In genomic region chr1:66931548-66932124, GRCh38 we compare ENCODE assay signal across 8 cellular contexts. TPM values are rescaled to one million over a fixed set of nuclear protein-coding genes. Genes with fewer than 3 reads are reported as not detected.
DNase-seq lines count a peak whose midpoint lies in the region; ATAC-seq, FAIRE-seq and TF ChIP-seq lines count a peak whose summit lies in the region.

No MANE protein-coding gene starts in this region.

- no peak for TF ChIP-seq POLR2A in stomach (IDR thresholded peaks at IDR 0.05)

- peaks cover 24 to 72% (median 54%) of the 10 kb centered on the region in 4 donors for H3K4me1 ChIP-seq in stomach

- peaks cover 2% of the 10 kb centered on the region for H3K9me3 Mint-ChIP-seq in glutamatergic neuron (ENCODE audit: unreplicated experiment)

- no peak for ATAC-seq in HG03159 (IDR thresholded peaks at IDR 0.05; ENCODE audit: unreplicated experiment)

- H3K27me3 Mint-ChIP-seq in glutamatergic neuron (ENCODE audit: unreplicated experiment), result peaks cover 1% of the 10 kb centered on the region

- H3K4me3 ChIP-seq in stomach, result peak overlapping the region; percentile 71 to 89 (median 86)

- peak overlapping the region; percentile 18 for H3K27ac Mint-ChIP-seq in glutamatergic neuron (ENCODE audit: unreplicated experiment)

- no peak for TF ChIP-seq EP300 in stomach (IDR thresholded peaks at IDR 0.05)

- no peaks in the 10 kb centered on the region for H3K27me3 ChIP-seq in stomach

- TF ChIP-seq CTCF in glutamatergic neuron (IDR thresholded peaks at IDR 0.05; ENCODE audit: partially characterized antibody, unreplicated experiment) (no peak), stomach (IDR thresholded peaks at IDR 0.05) (no peak)

- no peaks in the 10 kb centered on the region for H3K36me3 Mint-ChIP-seq in glutamatergic neuron (ENCODE audit: unreplicated experiment)

- DNase-seq in NCI-H1417 (lab: John Stamatoyannopoulos, UW) (peak; percentile 16 to 41 (median 28)), NCI-H1417 treated with DMSO at 0.1 percent for 48 hours (lab: John Stamatoyannopoulos, UW) (no peak), glutamatergic neuron (no peak), stomach (no peak), posterior cingulate gyrus (no peak), NCI-H226 (no peak)

- H3K27ac ChIP-seq in stomach, result peak overlapping the region in 4 of 5 donors; percentile 98 to 100 (median 98)

- peaks cover 26% of the 10 kb centered on the region for H3K4me1 Mint-ChIP-seq in glutamatergic neuron (ENCODE audit: low read depth, unreplicated experiment)

- H3K36me3 ChIP-seq in stomach, result no peaks in the 10 kb centered on the region

- peak; percentile 29 for FAIRE-seq in TTC549 (lab: Jason Lieb, UNC)

- intact Hi-C loops in stomach (cut with DNase I; ENCODE audit: low total_unique reads), result no loop called here
- intact Hi-C loops in posterior cingulate gyrus (cut with DNase I), result loop anchor here (5.0 to 10.0 kb wide), 2 partner anchors 53 to 121 kb away; partner anchors contain the start of gene SLC35D1

- WGBS in stomach, 5 donors, result 15 to 29% (median 25%) methylated on average over 6 of the region's 6 CpGs

- H3K4me3 Mint-ChIP-seq in glutamatergic neuron (ENCODE audit: unreplicated experiment), result peak overlapping the region; percentile 91

- no peaks in the 10 kb centered on the region for H3K9me3 ChIP-seq in stomach

RNA-seq across cellular contexts. Expression of gene MIER1, which starts 6.8 kb away (rescaled TPM):
- total RNA-seq in glutamatergic neuron (ENCODE audit: unreplicated experiment) (19.0 TPM), stomach (10 to 100 TPM in 4 of 5 donors, 1 to 10 TPM in 1; 6.4 to 57.6 (median 34.1) TPM)
- 10 to 100 TPM; 11.0 to 25.1 (median 12.7) TPM for polyA plus RNA-seq in stomach

RNA-seq across cellular contexts. Expression of gene DNAI4, which starts 7.0 kb away (rescaled TPM):
- total RNA-seq in glutamatergic neuron (ENCODE audit: unreplicated experiment) (0.78 TPM), stomach (1 to 10 TPM in 4 of 5 donors, not detected in 1; 6.2 to 9.5 (median 8.0) TPM)
- 1 to 10 TPM in 2 of 3 donors, under 1 TPM in 1; 0.44 to 2.4 (median 2.1) TPM for polyA plus RNA-seq in stomach

Comparison
In these comparisons a context has a peak if more than half of its experiments do, and no peak if none do; other contexts are left out.
1. DNase-seq: peak in NCI-H1417 (3 of 3); none in NCI-H1417 treated with DMSO at 0.1 percent for 48 hours (single experiment), glutamatergic neuron (single experiment), stomach (single experiment), posterior cingulate gyrus (0 of 10) and NCI-H226 (single experiment).